Comparison of ENCODE assay signal across 14 cellular contexts in genomic region chr10:81036257-81036656, GRCh38.
DNase-seq lines count a peak whose midpoint lies in the region; ATAC-seq and TF ChIP-seq lines count a peak whose summit lies in the region.
"Had no signal": no experiment of that assay in that cellular context is flagged by ENCODE, and none has a peak within 500 bp of the region (broad histone marks: within the 10 kb centered on the region; RNA-seq: fewer than 3 reads in every experiment).

No MANE protein-coding gene starts in this region.

- peak; percentile 67 for ATAC-seq in GM21786 (IDR thresholded peaks at IDR 0.05; ENCODE audit: unreplicated experiment)
- ATAC-seq in HG03135 (IDR thresholded peaks at IDR 0.05; ENCODE audit: unreplicated experiment), result peak; percentile 86

- DNase-seq in GM12864 (ENCODE audit: low read depth), result peak; percentile 67
- peak; percentile 4 for DNase-seq in GM19238 (ENCODE audit: insufficient read length, low spot score)
- no peak for DNase-seq in cardiac septum (ENCODE audit: low spot score)
- DNase-seq in NCI-H2029 (lab: John Stamatoyannopoulos, UW), result no peak
- no peak for DNase-seq in GF-D8 (lab: John Stamatoyannopoulos, UW)
- no peak for DNase-seq in NCI-H2196 treated with DMSO at 0.1 percent for 48 hours (lab: John Stamatoyannopoulos, UW; ENCODE audit: unreplicated experiment)
- DNase-seq: HFFc6; hippocampal formation; mammary epithelial cell; NCI-H510A treated with DMSO at 0.1 percent for 48 hours; stimulated activated CD4-positive, alpha-beta T cell treated with anti-CD3 and anti-CD28 coated beads, Interleukin-4, amount 100 ng/mL, for 1 hour; WERI-Rb-1 had no signal

- no peak overlapping the region for H3K4me3 ChIP-seq in GM12864 (ENCODE audit: low read depth, low read length)

- intact Hi-C loops in cardiac septum (cut with DNase I), result no loop called here

- no peak for TF ChIP-seq CTCF in GM12864 (IDR thresholded peaks at IDR 0.05; ENCODE audit: low read depth, low read length, missing control alignments)

Comparison
In these comparisons a context has a peak if more than half of its experiments do, and no peak if none do; other contexts are left out.
1. DNase-seq: peak in GM12864 (single experiment) and GM19238 (single experiment); none in cardiac septum (single experiment), NCI-H2029 (single experiment), GF-D8 (single experiment) and NCI-H2196 treated with DMSO at 0.1 percent for 48 hours (single experiment).